20 cellular contexts compared by ENCODE assay signal in genomic region chr20:23234311-23235078, GRCh38.
DNase-seq lines count a peak whose midpoint lies in the region; ATAC-seq and TF ChIP-seq lines count a peak whose summit lies in the region.
"Had no signal": no experiment of that assay in that cellular context is flagged by ENCODE, and none has a peak within 500 bp of the region (broad histone marks: within the 10 kb centered on the region; RNA-seq: fewer than 3 reads in every experiment).

No MANE protein-coding gene starts in this region.

- no peaks in the 10 kb centered on the region for H3K36me3 ChIP-seq in heart right ventricle
- H3K36me3 ChIP-seq: BLaER1, HAP-1, lower lobe of right lung, neutrophil, upper lobe of right lung had no signal

- H3K9me3 ChIP-seq in heart right ventricle = peaks cover 0 to 22% (median 0%) of the 10 kb centered on the region in 11 donors
- H3K9me3 ChIP-seq: HAP-1, lower lobe of right lung, neutrophil, upper lobe of right lung had no signal

- intact Hi-C loops in Right ventricle myocardium superior (cut with DNase I) = loop anchor here (5.0 kb wide), 2 partner anchors 182 to 547 kb away; no protein-coding TSS in a partner anchor
- intact Hi-C loops in heart right ventricle (cut with DNase I) = loop anchor here (2.0 to 10.0 kb wide), 9 partner anchors 50 to 542 kb away; partner anchors contain the start of gene THBD (in 1 of the 10)

- no peaks in the 10 kb centered on the region for H3K27me3 ChIP-seq in heart right ventricle
- H3K27me3 ChIP-seq: BLaER1, upper lobe of right lung had no signal

- 78 to 83% methylated on average over 3 of the region's 3 CpGs for WGBS in heart right ventricle, 2 donors

- no peak overlapping the region for H3K27ac Mint-ChIP-seq in glutamatergic neuron (ENCODE audit: unreplicated experiment)
- H3K27ac Mint-ChIP-seq: activated B cell treated with CpG ODN at 0.5 μM for 24 hours, IgD-negative memory B cell had no signal

- peaks cover 0 to 12% (median 1%) of the 10 kb centered on the region in 9 donors for H3K4me1 ChIP-seq in heart right ventricle
- H3K4me1 ChIP-seq: HAP-1, lower lobe of right lung, upper lobe of right lung had no signal

- H3K27ac ChIP-seq in heart right ventricle (no peak overlapping the region), temporal lobe (ENCODE audit: low read depth, low read length) (peak overlapping the region; percentile 17)
- H3K27ac ChIP-seq: BLaER1, lower lobe of right lung, neutrophil, upper lobe of right lung had no signal

- H3K4me1 Mint-ChIP-seq in glutamatergic neuron (ENCODE audit: low read depth, unreplicated experiment) = no peaks in the 10 kb centered on the region
- H3K4me1 Mint-ChIP-seq: activated B cell treated with CpG ODN at 0.5 μM for 24 hours, IgD-negative memory B cell had no signal

- H3K27me3 Mint-ChIP-seq in glutamatergic neuron (ENCODE audit: unreplicated experiment) = peaks cover 4% of the 10 kb centered on the region

- ATAC-seq in Right ventricle myocardium superior (ENCODE audit: poor library complexity) (peak; percentile 13), heart right ventricle (no peak)

- no peaks in the 10 kb centered on the region for H3K36me3 Mint-ChIP-seq in glutamatergic neuron (ENCODE audit: unreplicated experiment)

- H3K4me3 ChIP-seq in heart right ventricle (no peak overlapping the region), choroid plexus epithelial cell (ENCODE audit: low read depth, low read length) (no peak overlapping the region)
- H3K4me3 ChIP-seq: BLaER1, HAP-1, lower lobe of right lung, upper lobe of right lung had no signal

- DNase-seq in Right ventricle myocardium superior (no peak), heart right ventricle (no peak), choroid plexus epithelial cell (ENCODE audit: low read depth) (peak; percentile 68), islet precursor cell (peak; percentile 33), HuH-7 (ENCODE audit: low spot score) (no peak), glutamatergic neuron (no peak), NCI-H345 treated with DMSO at 0.1 percent for 48 hours (lab: John Stamatoyannopoulos, UW; ENCODE audit: unreplicated experiment) (no peak)
- DNase-seq: 8988T; activated B cell treated with CpG ODN at 0.5 μM for 24 hours; activated CD8-positive, alpha-beta memory T cell treated with anti-CD3 and anti-CD28 coated beads, Interleukin-2, amount 50 U/mL, for 4 hours; activated naive CD4-positive, alpha-beta T cell treated with anti-CD3 and anti-CD28 coated beads, Interleukin-2, amount 50 U/mL, for 16 hours; NCI-H1436 treated with DMSO at 0.1 percent for 48 hours; NCI-H2107 had no signal

- H3K4me3 Mint-ChIP-seq in glutamatergic neuron (ENCODE audit: unreplicated experiment) = no peak overlapping the region
- H3K4me3 Mint-ChIP-seq: activated B cell treated with CpG ODN at 0.5 μM for 24 hours, IgD-negative memory B cell had no signal

- TF ChIP-seq CTCF in heart right ventricle (IDR thresholded peaks at IDR 0.05) = no peak
- TF ChIP-seq CTCF in choroid plexus epithelial cell (conservative IDR thresholded peaks at IDR 0.05; ENCODE audit: low read depth, low read length) = no peak
- no peak for TF ChIP-seq CTCF in glutamatergic neuron (IDR thresholded peaks at IDR 0.05; ENCODE audit: partially characterized antibody, unreplicated experiment)

- peaks cover 9% of the 10 kb centered on the region for H3K9me3 Mint-ChIP-seq in glutamatergic neuron (ENCODE audit: unreplicated experiment)

Comparison
In these comparisons a context has a peak if more than half of its experiments do, and no peak if none do; other contexts are left out.
1. DNase-seq: peak in choroid plexus epithelial cell (single experiment) and islet precursor cell (single experiment); none in Right ventricle myocardium superior (single experiment), heart right ventricle (0 of 2), HuH-7 (single experiment), glutamatergic neuron (single experiment) and NCI-H345 treated with DMSO at 0.1 percent for 48 hours (single experiment).